Comparison of ENCODE assay signal across 1 cellular context in genomic region chr13:79455331-79455730, GRCh38.
TF ChIP-seq lines count a peak whose summit lies in the region.

No MANE protein-coding gene starts in this region.

TF ChIP-seq in HCT116, 20 proteins besides CTCF, POLR2A, EP300 and RAD21 (continued from another document):
- no peak for TF ChIP-seq SP1 (IDR thresholded peaks at IDR 0.05; ENCODE audit: low read depth)
- no peak for TF ChIP-seq ZBTB33 (IDR thresholded peaks at IDR 0.05; ENCODE audit: extremely low read depth, insufficient replicate concordance, low read length)
- no peak for TF ChIP-seq EZH2 (IDR thresholded peaks at IDR 0.05)
- TF ChIP-seq ZNF274 (IDR thresholded peaks at IDR 0.05; ENCODE audit: low read depth, low read length): no peak
- no peak for TF ChIP-seq REST (IDR thresholded peaks at IDR 0.05; ENCODE audit: low read depth)
- no peak for TF ChIP-seq ATF3 (IDR thresholded peaks at IDR 0.05)
TF ChIP-seq in HCT116: peak in this region for 0.
